1 cellular context compared by ENCODE assay signal in the genomic region with DNA sequence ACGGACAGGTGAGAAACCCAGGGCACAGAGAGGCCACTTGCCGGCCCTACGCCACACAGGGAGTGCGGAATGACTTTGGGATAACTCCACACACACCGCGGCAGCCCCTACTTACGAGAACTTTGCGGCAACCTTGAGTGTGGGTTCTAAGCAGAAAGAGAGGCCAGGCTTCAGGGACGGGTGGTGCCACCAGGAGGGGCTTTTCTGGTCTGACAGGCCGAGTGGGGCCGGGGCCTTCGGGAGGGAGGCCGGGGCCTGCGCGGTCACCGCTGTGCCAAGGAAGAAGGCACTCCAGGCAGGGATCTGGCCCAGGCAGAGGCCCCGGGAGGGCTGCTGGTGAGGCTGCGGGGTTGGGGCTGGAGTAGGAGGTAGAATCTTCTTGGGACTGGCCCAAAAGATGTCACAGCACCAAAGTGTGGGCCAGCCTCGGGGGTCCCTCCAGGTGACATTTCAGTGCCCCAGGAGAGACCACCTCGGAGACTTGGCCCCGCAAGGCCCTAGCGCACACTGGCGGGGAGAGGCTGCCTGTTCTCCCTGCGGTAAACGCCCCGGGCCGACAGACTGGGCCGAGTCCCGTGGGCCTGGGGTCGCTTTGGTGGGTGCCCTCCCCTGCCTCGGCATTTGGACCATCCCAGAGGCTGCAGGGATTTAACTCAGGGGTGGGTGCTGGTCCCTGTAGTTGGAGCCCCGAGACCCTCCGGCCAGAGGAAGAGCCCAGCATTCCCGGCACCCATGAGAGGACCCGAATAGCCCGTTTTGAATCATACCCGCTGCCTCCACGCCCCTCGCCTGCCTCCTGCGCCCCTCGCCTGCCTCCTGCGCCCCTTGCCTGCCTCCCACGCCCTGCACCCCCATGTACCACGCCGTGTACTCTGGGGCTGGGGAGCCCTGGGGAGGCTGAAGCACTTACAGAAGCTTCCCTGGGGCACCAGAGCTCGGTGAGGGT.
TF ChIP-seq lines count a peak whose summit lies in the region.

No MANE protein-coding gene starts in this region.

TF ChIP-seq in liver, 16 proteins besides CTCF, POLR2A, EP300 and RAD21:
- no peak for TF ChIP-seq FOXA1 (IDR thresholded peaks at IDR 0.05)
- TF ChIP-seq GABPA (IDR thresholded peaks at IDR 0.05 in 1 of 2, conservative IDR thresholded peaks at IDR 0.05 in 1 of 2) = no peak
- TF ChIP-seq EGR1 (IDR thresholded peaks at IDR 0.05; ENCODE audit: low read depth in 2 of 2) = no peak
- no peak for TF ChIP-seq NR2F2 (IDR thresholded peaks at IDR 0.05)
- TF ChIP-seq TAF1 (conservative IDR thresholded peaks at IDR 0.05) = no peak
- TF ChIP-seq, protein P1, sequence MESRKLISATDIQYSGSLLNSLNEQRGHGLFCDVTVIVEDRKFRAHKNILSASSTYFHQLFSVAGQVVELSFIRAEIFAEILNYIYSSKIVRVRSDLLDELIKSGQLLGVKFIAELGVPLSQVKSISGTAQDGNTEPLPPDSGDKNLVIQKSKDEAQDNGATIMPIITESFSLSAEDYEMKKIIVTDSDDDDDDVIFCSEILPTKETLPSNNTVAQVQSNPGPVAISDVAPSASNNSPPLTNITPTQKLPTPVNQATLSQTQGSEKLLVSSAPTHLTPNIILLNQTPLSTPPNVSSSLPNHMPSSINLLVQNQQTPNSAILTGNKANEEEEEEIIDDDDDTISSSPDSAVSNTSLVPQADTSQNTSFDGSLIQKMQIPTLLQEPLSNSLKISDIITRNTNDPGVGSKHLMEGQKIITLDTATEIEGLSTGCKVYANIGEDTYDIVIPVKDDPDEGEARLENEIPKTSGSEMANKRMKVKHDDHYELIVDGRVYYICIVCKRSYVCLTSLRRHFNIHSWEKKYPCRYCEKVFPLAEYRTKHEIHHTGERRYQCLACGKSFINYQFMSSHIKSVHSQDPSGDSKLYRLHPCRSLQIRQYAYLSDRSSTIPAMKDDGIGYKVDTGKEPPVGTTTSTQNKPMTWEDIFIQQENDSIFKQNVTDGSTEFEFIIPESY (IDR thresholded peaks at IDR 0.05) = no peak
- TF ChIP-seq HNF4A (conservative IDR thresholded peaks at IDR 0.05) = no peak
- no peak for TF ChIP-seq RXRA (IDR thresholded peaks at IDR 0.05)
TF ChIP-seq in liver: peak in this region for 0.
